Comparison of ENCODE assay signal across 1 cellular context in genomic region chr19:15418588-15419412, GRCh38.
TF ChIP-seq lines count a peak whose summit lies in the region.

TSS of gene AKAP8L (minus strand) at chr19:15418988. CDS start at chr19:15418923, 65 bp downstream.

TF ChIP-seq in HepG2, 621 proteins besides CTCF, POLR2A, EP300 and RAD21 (continued from another document and continues in another):
- peak; percentile 39; the same call in 1 of the 2 replicates for TF ChIP-seq ZBTB33 (CRISPR knock-in tag; IDR thresholded peaks at IDR 0.05)
- TF ChIP-seq ZNF781 (CRISPR knock-in tag; IDR thresholded peaks at IDR 0.05; ENCODE audit: borderline replicate concordance, not compliant biosample characterization) = no peak
- TF ChIP-seq ZSCAN12 (CRISPR knock-in tag; IDR thresholded peaks at IDR 0.05) = 0 out of 2 replicates have a peak, but pooled peaks have one; percentile 63
- TF ChIP-seq ZNF879 (CRISPR knock-in tag; IDR thresholded peaks at IDR 0.05) = 0 out of 2 replicates have a peak, but pooled peaks have one; percentile 81
- TF ChIP-seq ZNF33B (CRISPR knock-in tag; IDR thresholded peaks at IDR 0.05) = no peak
- TF ChIP-seq TBP (CRISPR knock-in tag; IDR thresholded peaks at IDR 0.05) = no peak
- TF ChIP-seq ZNF350 (CRISPR knock-in tag; IDR thresholded peaks at IDR 0.05; ENCODE audit: borderline replicate concordance, low read depth) = peak; percentile 81; the same call in 1 of the 2 replicates
- TF ChIP-seq ZFX (CRISPR knock-in tag; IDR thresholded peaks at IDR 0.05; ENCODE audit: low read depth) = peak; percentile 83
- TF ChIP-seq SMYD3 (CRISPR knock-in tag; IDR thresholded peaks at IDR 0.05) = 0 out of 2 replicates have a peak, but pooled peaks have one; percentile 64
- TF ChIP-seq TRAFD1 (CRISPR knock-in tag; IDR thresholded peaks at IDR 0.05; ENCODE audit: borderline replicate concordance) = no peak; the same call in 1 of the 2 replicates
- TF ChIP-seq AGO1 (IDR thresholded peaks at IDR 0.05; ENCODE audit: low read depth, low read length, poor library complexity, severe bottlenecking) = peak; percentile 91
- TF ChIP-seq ZFP36L1 (CRISPR knock-in tag; IDR thresholded peaks at IDR 0.05) = peak; percentile 39; the same call in 1 of the 2 replicates
- peak; percentile 68; the same call in 1 of the 2 replicates for TF ChIP-seq ZSCAN20 (CRISPR knock-in tag; IDR thresholded peaks at IDR 0.05; ENCODE audit: borderline replicate concordance)
- no peak for TF ChIP-seq ZBTB21 (CRISPR knock-in tag; IDR thresholded peaks at IDR 0.05)
- no peak for TF ChIP-seq ZNF282 (IDR thresholded peaks at IDR 0.05; ENCODE audit: partially characterized antibody)
- TF ChIP-seq MAFF (IDR thresholded peaks at IDR 0.05; ENCODE audit: low read depth, low read length) = no peak
- TF ChIP-seq ZMYM3 (CRISPR knock-in tag; IDR thresholded peaks at IDR 0.05) = peak; percentile 7; the same call in 1 of the 2 replicates
- TF ChIP-seq SNAPC2 (CRISPR knock-in tag; IDR thresholded peaks at IDR 0.05) = no peak
- no peak; the same call in 1 of the 2 replicates for TF ChIP-seq ZBTB43 (CRISPR knock-in tag; conservative IDR thresholded peaks at IDR 0.05)
- no peak for TF ChIP-seq ZNF12 (CRISPR knock-in tag; IDR thresholded peaks at IDR 0.05)
- no peak for TF ChIP-seq IRX3 (CRISPR knock-in tag; IDR thresholded peaks at IDR 0.05; ENCODE audit: borderline replicate concordance, low read depth)
- peak; percentile 86 for TF ChIP-seq SP1 (IDR thresholded peaks at IDR 0.05)
- peak; percentile 98 for TF ChIP-seq SP1 (CRISPR knock-in tag; IDR thresholded peaks at IDR 0.05)
- no peak for TF ChIP-seq ZKSCAN5 (CRISPR knock-in tag; IDR thresholded peaks at IDR 0.05)
- 0 out of 2 replicates have a peak, but pooled peaks have one; percentile 61 for TF ChIP-seq ZSCAN29 (CRISPR knock-in tag; conservative IDR thresholded peaks at IDR 0.05)
- peak; percentile 79; the same call in 1 of the 2 replicates for TF ChIP-seq FOXC1 (CRISPR knock-in tag; IDR thresholded peaks at IDR 0.05; ENCODE audit: borderline replicate concordance)
- 0 out of 2 replicates have a peak, but pooled peaks have one; percentile 20 for TF ChIP-seq ZNF770 (CRISPR knock-in tag; IDR thresholded peaks at IDR 0.05)
- no peak for TF ChIP-seq EZH2 (conservative IDR thresholded peaks at IDR 0.05; ENCODE audit: low read depth, low read length)
- TF ChIP-seq ZNF331 (CRISPR knock-in tag; IDR thresholded peaks at IDR 0.05) = no peak; the same call in 1 of the 2 replicates
- TF ChIP-seq NFE2 (CRISPR knock-in tag; IDR thresholded peaks at IDR 0.05) = no peak
- no peak for TF ChIP-seq ZNF121 (CRISPR knock-in tag; IDR thresholded peaks at IDR 0.05)
- TF ChIP-seq ZNF580 (CRISPR knock-in tag; IDR thresholded peaks at IDR 0.05; ENCODE audit: borderline replicate concordance, low read depth) = no peak; the same call in 1 of the 2 replicates
- TF ChIP-seq ZFY (CRISPR knock-in tag; IDR thresholded peaks at IDR 0.05) = peak; percentile 82
- no peak for TF ChIP-seq KLF15 (CRISPR knock-in tag; IDR thresholded peaks at IDR 0.05; ENCODE audit: borderline replicate concordance)
- TF ChIP-seq ETV6 (CRISPR knock-in tag; conservative IDR thresholded peaks at IDR 0.05) = peak; percentile 50; the same call in 1 of the 2 replicates
- TF ChIP-seq RFXAP (CRISPR knock-in tag; IDR thresholded peaks at IDR 0.05; ENCODE audit: borderline replicate concordance) = no peak
- no peak for TF ChIP-seq HMGXB3 (CRISPR knock-in tag; IDR thresholded peaks at IDR 0.05; ENCODE audit: borderline replicate concordance)
- TF ChIP-seq RAD51 (IDR thresholded peaks at IDR 0.05; ENCODE audit: borderline replicate concordance) = no peak
- TF ChIP-seq SKI (IDR thresholded peaks at IDR 0.05; ENCODE audit: partially characterized antibody) = no peak
- peak; percentile 25; the same call in 1 of the 2 replicates for TF ChIP-seq ZNF34 (CRISPR knock-in tag; IDR thresholded peaks at IDR 0.05; ENCODE audit: borderline replicate concordance)
- peak; percentile 96 for TF ChIP-seq FOXO4 (CRISPR knock-in tag; conservative IDR thresholded peaks at IDR 0.05)
- no peak for TF ChIP-seq DNMT3B (CRISPR knock-in tag; conservative IDR thresholded peaks at IDR 0.05)
- 0 out of 2 replicates have a peak, but pooled peaks have one; percentile 38 for TF ChIP-seq ZNF567 (CRISPR knock-in tag; IDR thresholded peaks at IDR 0.05; ENCODE audit: borderline replicate concordance)
- no peak for TF ChIP-seq ZNF672 (CRISPR knock-in tag; IDR thresholded peaks at IDR 0.05)
- 0 out of 2 replicates have a peak, but pooled peaks have one; percentile 68 for TF ChIP-seq WIZ (CRISPR knock-in tag; IDR thresholded peaks at IDR 0.05)
- TF ChIP-seq SAFB2 (CRISPR knock-in tag; IDR thresholded peaks at IDR 0.05; ENCODE audit: borderline replicate concordance, low read depth) = no peak
- TF ChIP-seq SIX1 (CRISPR knock-in tag; IDR thresholded peaks at IDR 0.05; ENCODE audit: borderline replicate concordance) = no peak
- no peak for TF ChIP-seq FOXK1 (CRISPR knock-in tag; IDR thresholded peaks at IDR 0.05; ENCODE audit: borderline replicate concordance, low read depth)
- TF ChIP-seq ZNF24 (IDR thresholded peaks at IDR 0.05) = no peak
- TF ChIP-seq ZNF251 (CRISPR knock-in tag; IDR thresholded peaks at IDR 0.05) = no peak
- TF ChIP-seq ZNF335 (CRISPR knock-in tag; IDR thresholded peaks at IDR 0.05) = no peak; the same call in 1 of the 2 replicates
- TF ChIP-seq RFX5 (IDR thresholded peaks at IDR 0.05; ENCODE audit: low read depth, low read length) = no peak
- no peak for TF ChIP-seq NPAS2 (CRISPR knock-in tag; IDR thresholded peaks at IDR 0.05; ENCODE audit: borderline replicate concordance)
- no peak for TF ChIP-seq ZUFSP (CRISPR knock-in tag; IDR thresholded peaks at IDR 0.05; ENCODE audit: borderline replicate concordance)
- TF ChIP-seq BRCA1 (CRISPR knock-in tag; IDR thresholded peaks at IDR 0.05) = 0 out of 2 replicates have a peak, but pooled peaks have one; percentile 77
